Comparison of ENCODE assay signal across 2 cellular contexts in the genomic region with DNA sequence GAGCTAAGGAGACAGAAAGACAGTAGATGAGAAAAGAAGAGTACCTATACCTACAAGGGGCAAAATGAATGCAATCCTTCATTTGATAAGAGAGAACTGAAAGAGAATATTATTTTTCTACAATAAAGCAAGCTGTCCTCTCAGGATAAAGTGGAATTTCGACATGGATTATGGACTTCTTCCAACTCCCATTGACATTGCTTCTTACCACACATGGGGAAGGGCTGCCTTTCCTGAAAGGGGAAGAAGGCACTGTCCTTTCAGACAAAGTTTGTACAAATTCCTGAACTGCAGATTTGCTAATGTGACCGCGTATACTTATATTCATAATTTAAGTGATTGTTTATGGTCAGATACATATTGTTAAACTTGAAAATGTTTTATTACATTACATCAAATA.
A peak's percentile ranks its signal among the peaks of the same experiment; 100 is the strongest.
TF ChIP-seq lines count a peak whose summit lies in the region.

No MANE protein-coding gene starts in this region.

TF ChIP-seq in liver, 16 proteins besides CTCF, POLR2A, EP300 and RAD21:
- TF ChIP-seq HNF4G (IDR thresholded peaks at IDR 0.05) (no peak), EGR1 (IDR thresholded peaks at IDR 0.05; ENCODE audit: low read depth in 2 of 2) (no peak), MAX (IDR thresholded peaks at IDR 0.05) (peak; percentile 35), FOXA2 (IDR thresholded peaks at IDR 0.05) (no peak), ATF3 (IDR thresholded peaks at IDR 0.05) (no peak), HNF4A (conservative IDR thresholded peaks at IDR 0.05) (peak; percentile 44 to 48), NR2F2 (IDR thresholded peaks at IDR 0.05) (no peak), YY1 (IDR thresholded peaks at IDR 0.05) (peak; percentile 54), JUND (IDR thresholded peaks at IDR 0.05) (no peak), FOXA1 (IDR thresholded peaks at IDR 0.05) (no peak), RXRA (IDR thresholded peaks at IDR 0.05) (peak in 1 of 2 donors; percentile 44), TAF1 (conservative IDR thresholded peaks at IDR 0.05) (no peak), GABPA (IDR thresholded peaks at IDR 0.05 in 1 of 2, conservative IDR thresholded peaks at IDR 0.05 in 1 of 2) (no peak), SP1 (IDR thresholded peaks at IDR 0.05) (no peak)
- TF ChIP-seq, protein P1, sequence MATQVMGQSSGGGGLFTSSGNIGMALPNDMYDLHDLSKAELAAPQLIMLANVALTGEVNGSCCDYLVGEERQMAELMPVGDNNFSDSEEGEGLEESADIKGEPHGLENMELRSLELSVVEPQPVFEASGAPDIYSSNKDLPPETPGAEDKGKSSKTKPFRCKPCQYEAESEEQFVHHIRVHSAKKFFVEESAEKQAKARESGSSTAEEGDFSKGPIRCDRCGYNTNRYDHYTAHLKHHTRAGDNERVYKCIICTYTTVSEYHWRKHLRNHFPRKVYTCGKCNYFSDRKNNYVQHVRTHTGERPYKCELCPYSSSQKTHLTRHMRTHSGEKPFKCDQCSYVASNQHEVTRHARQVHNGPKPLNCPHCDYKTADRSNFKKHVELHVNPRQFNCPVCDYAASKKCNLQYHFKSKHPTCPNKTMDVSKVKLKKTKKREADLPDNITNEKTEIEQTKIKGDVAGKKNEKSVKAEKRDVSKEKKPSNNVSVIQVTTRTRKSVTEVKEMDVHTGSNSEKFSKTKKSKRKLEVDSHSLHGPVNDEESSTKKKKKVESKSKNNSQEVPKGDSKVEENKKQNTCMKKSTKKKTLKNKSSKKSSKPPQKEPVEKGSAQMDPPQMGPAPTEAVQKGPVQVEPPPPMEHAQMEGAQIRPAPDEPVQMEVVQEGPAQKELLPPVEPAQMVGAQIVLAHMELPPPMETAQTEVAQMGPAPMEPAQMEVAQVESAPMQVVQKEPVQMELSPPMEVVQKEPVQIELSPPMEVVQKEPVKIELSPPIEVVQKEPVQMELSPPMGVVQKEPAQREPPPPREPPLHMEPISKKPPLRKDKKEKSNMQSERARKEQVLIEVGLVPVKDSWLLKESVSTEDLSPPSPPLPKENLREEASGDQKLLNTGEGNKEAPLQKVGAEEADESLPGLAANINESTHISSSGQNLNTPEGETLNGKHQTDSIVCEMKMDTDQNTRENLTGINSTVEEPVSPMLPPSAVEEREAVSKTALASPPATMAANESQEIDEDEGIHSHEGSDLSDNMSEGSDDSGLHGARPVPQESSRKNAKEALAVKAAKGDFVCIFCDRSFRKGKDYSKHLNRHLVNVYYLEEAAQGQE (IDR thresholded peaks at IDR 0.05) = no peak
- TF ChIP-seq, protein P2, sequence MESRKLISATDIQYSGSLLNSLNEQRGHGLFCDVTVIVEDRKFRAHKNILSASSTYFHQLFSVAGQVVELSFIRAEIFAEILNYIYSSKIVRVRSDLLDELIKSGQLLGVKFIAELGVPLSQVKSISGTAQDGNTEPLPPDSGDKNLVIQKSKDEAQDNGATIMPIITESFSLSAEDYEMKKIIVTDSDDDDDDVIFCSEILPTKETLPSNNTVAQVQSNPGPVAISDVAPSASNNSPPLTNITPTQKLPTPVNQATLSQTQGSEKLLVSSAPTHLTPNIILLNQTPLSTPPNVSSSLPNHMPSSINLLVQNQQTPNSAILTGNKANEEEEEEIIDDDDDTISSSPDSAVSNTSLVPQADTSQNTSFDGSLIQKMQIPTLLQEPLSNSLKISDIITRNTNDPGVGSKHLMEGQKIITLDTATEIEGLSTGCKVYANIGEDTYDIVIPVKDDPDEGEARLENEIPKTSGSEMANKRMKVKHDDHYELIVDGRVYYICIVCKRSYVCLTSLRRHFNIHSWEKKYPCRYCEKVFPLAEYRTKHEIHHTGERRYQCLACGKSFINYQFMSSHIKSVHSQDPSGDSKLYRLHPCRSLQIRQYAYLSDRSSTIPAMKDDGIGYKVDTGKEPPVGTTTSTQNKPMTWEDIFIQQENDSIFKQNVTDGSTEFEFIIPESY (IDR thresholded peaks at IDR 0.05) = no peak

TF ChIP-seq in HepG2, 621 proteins besides CTCF, POLR2A, EP300 and RAD21:
- TF ChIP-seq NFATC3 (CRISPR knock-in tag; IDR thresholded peaks at IDR 0.05) (no peak), ATF4 (CRISPR knock-in tag; IDR thresholded peaks at IDR 0.05) (no peak), CAMTA2 (CRISPR knock-in tag; IDR thresholded peaks at IDR 0.05; ENCODE audit: borderline replicate concordance) (no peak), SUZ12 (IDR thresholded peaks at IDR 0.05; ENCODE audit: low read depth, low read length) (no peak), RNF219 (CRISPR knock-in tag; IDR thresholded peaks at IDR 0.05) (no peak), NFIB (CRISPR knock-in tag; IDR thresholded peaks at IDR 0.05; ENCODE audit: borderline replicate concordance) (no peak)
- TF ChIP-seq, protein P3, sequence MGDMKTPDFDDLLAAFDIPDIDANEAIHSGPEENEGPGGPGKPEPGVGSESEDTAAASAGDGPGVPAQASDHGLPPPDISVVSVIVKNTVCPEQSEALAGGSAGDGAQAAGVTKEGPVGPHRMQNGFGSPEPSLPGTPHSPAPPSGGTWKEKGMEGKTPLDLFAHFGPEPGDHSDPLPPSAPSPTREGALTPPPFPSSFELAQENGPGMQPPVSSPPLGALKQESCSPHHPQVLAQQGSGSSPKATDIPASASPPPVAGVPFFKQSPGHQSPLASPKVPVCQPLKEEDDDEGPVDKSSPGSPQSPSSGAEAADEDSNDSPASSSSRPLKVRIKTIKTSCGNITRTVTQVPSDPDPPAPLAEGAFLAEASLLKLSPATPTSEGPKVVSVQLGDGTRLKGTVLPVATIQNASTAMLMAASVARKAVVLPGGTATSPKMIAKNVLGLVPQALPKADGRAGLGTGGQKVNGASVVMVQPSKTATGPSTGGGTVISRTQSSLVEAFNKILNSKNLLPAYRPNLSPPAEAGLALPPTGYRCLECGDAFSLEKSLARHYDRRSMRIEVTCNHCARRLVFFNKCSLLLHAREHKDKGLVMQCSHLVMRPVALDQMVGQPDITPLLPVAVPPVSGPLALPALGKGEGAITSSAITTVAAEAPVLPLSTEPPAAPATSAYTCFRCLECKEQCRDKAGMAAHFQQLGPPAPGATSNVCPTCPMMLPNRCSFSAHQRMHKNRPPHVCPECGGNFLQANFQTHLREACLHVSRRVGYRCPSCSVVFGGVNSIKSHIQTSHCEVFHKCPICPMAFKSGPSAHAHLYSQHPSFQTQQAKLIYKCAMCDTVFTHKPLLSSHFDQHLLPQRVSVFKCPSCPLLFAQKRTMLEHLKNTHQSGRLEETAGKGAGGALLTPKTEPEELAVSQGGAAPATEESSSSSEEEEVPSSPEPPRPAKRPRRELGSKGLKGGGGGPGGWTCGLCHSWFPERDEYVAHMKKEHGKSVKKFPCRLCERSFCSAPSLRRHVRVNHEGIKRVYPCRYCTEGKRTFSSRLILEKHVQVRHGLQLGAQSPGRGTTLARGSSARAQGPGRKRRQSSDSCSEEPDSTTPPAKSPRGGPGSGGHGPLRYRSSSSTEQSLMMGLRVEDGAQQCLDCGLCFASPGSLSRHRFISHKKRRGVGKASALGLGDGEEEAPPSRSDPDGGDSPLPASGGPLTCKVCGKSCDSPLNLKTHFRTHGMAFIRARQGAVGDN (CRISPR knock-in tag; IDR thresholded peaks at IDR 0.05) = no peak
